8 cellular contexts compared by ENCODE assay signal in the genomic region with DNA sequence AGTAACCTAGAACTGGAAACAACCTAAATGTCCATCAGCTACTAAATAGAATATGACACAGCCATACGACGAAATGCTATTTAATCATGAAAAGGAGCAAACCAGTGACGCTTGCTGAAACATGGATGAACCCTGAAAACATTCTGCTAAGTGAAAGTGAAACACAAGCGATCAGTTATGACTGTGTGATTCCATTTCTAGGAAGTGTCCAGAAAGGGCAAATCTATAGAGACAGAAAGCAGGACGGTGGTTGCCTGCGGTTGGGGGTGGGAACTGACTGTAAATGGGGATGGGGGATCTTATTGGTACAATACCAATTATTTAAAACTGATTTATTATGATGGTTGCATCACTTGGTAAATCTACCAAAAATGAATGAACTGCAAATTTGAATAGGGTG.
A peak's percentile ranks its signal among the peaks of the same experiment; 100 is the strongest.
DNase-seq lines count a peak whose midpoint lies in the region; ATAC-seq and TF ChIP-seq lines count a peak whose summit lies in the region.

No MANE protein-coding gene starts in this region.

- H2AFZ ChIP-seq in trophoblast cell (ENCODE audit: insufficient read depth, low read length, poor library complexity), result no peak overlapping the region

- H3K18ac ChIP-seq in trophoblast cell (ENCODE audit: low read length), result no peak overlapping the region

- TF ChIP-seq CTCF in endodermal cell (conservative IDR thresholded peaks at IDR 0.05), result no peak

- no peak overlapping the region for H4K8ac ChIP-seq in trophoblast cell (ENCODE audit: low read depth, low read length)

- H3K4me1 ChIP-seq in trophoblast cell (ENCODE audit: control insufficient read depth in 1 of 2, insufficient read depth in 2 of 2, low read length in 2 of 2) (peaks cover 0 to 8% of the 10 kb centered on the region in 2 experiments), endodermal cell (ENCODE audit: control insufficient read depth, insufficient read depth, low read length) (no peaks in the 10 kb centered on the region)

- no peak overlapping the region for H3K27ac Mint-ChIP-seq in endodermal cell

- H3K27ac ChIP-seq in trophoblast cell (ENCODE audit: low read depth, low read length) (no peak overlapping the region), endodermal cell (ENCODE audit: low read depth, low read length) (no peak overlapping the region)

- no peak overlapping the region for H2BK12ac ChIP-seq in trophoblast cell (ENCODE audit: low read length)

- peak; percentile 87 for ATAC-seq in GM18517 (IDR thresholded peaks at IDR 0.05; ENCODE audit: unreplicated experiment)
- peak; percentile 76 for ATAC-seq in HG02798 (IDR thresholded peaks at IDR 0.05; ENCODE audit: poor library complexity, unreplicated experiment)

- H3K4ac ChIP-seq in trophoblast cell (ENCODE audit: low read depth, low read length), result no peak overlapping the region

- H2BK120ac ChIP-seq in trophoblast cell (ENCODE audit: insufficient read depth, low read length, poor library complexity), result no peak overlapping the region

- H4K91ac ChIP-seq in trophoblast cell (ENCODE audit: low read depth, low read length), result no peak overlapping the region

- peak in 3 of 5 experiments; percentile 35 to 84 (median 55) for DNase-seq in T-helper 2 cell
- peak in 1 of 2 donors; percentile 14 for DNase-seq in trophoblast cell
- no peak for DNase-seq in NCI-H2081 treated with DMSO at 0.1 percent for 48 hours (lab: John Stamatoyannopoulos, UW)
- no peak for DNase-seq in activated gamma-delta T cell (lab: John Stamatoyannopoulos, UW)
- no peak for DNase-seq in endodermal cell
- DNase-seq in NCI-H1694 (lab: John Stamatoyannopoulos, UW), result no peak

- H2BK5ac ChIP-seq in trophoblast cell (ENCODE audit: low read depth, low read length, poor library complexity), result no peak overlapping the region

- no CpG with 5 or more reads among the region's 6 CpGs for WGBS in trophoblast cell (ENCODE audit: extremely low coverage, insufficient coverage, insufficient read length)
- WGBS in endodermal cell (ENCODE audit: insufficient coverage in 1 of 2, insufficient read length in 1 of 2), 2 experiments, result 88% methylated on average over 4 to 6 of the region's 6 CpGs

- H3K27me3 Mint-ChIP-seq in endodermal cell (ENCODE audit: insufficient read depth), result no peaks in the 10 kb centered on the region

- H3K36me3 ChIP-seq in trophoblast cell (ENCODE audit: control insufficient read depth in 1 of 2, insufficient read depth in 2 of 2, low read length in 2 of 2) (no peaks in the 10 kb centered on the region), endodermal cell (ENCODE audit: control insufficient read depth, insufficient read depth, low read length) (no peaks in the 10 kb centered on the region)

- no peaks in the 10 kb centered on the region for H3K9me3 ChIP-seq in trophoblast cell (ENCODE audit: insufficient read depth, low read depth, low read length)
- no peaks in the 10 kb centered on the region for H3K9me3 ChIP-seq in endodermal cell (ENCODE audit: control insufficient read depth, low read length)

- peaks cover 2% of the 10 kb centered on the region for H3K79me1 ChIP-seq in trophoblast cell (ENCODE audit: low read length)

- peaks cover 5% of the 10 kb centered on the region for H3K4me1 Mint-ChIP-seq in endodermal cell

- H4K12ac ChIP-seq in trophoblast cell (ENCODE audit: low read depth, low read length), result no peak overlapping the region

- no peak overlapping the region for H3K4me3 ChIP-seq in trophoblast cell (ENCODE audit: low read depth, low read length)
- H3K4me3 ChIP-seq in endodermal cell (ENCODE audit: low read length), result no peak overlapping the region

- no peaks in the 10 kb centered on the region for H3K27me3 ChIP-seq in trophoblast cell (ENCODE audit: insufficient read depth, low read length)
- H3K27me3 ChIP-seq in endodermal cell (ENCODE audit: control insufficient read depth, insufficient read depth, low read length, poor library complexity, severe bottlenecking), result no peaks in the 10 kb centered on the region

- no peak overlapping the region for H3K4me2 ChIP-seq in trophoblast cell (ENCODE audit: low read length)

- no peak overlapping the region for H3K14ac ChIP-seq in trophoblast cell (ENCODE audit: low read length)

- no peaks in the 10 kb centered on the region for H3K9me3 Mint-ChIP-seq in endodermal cell

- no peak overlapping the region for H3K9ac ChIP-seq in trophoblast cell (ENCODE audit: low read length)
- H3K9ac ChIP-seq in endodermal cell (ENCODE audit: extremely low read depth, low read length, poor library complexity, severe bottlenecking), result no peak overlapping the region

- H3K36me3 Mint-ChIP-seq in endodermal cell (ENCODE audit: low read depth), result no peaks in the 10 kb centered on the region

- no peak overlapping the region for H3K23ac ChIP-seq in trophoblast cell (ENCODE audit: low read length)

- peak overlapping the region; percentile 29 for H2AK5ac ChIP-seq in trophoblast cell (ENCODE audit: low read length)

- H3K79me2 ChIP-seq in trophoblast cell (ENCODE audit: control insufficient read depth, insufficient read depth, low read length, poor library complexity), result no peaks in the 10 kb centered on the region

- no peak overlapping the region for H3K4me3 Mint-ChIP-seq in endodermal cell

Comparison
In these comparisons a context has a peak if more than half of its experiments do, and no peak if none do; other contexts are left out.
1. DNase-seq: peak in T-helper 2 cell (3 of 5); none in NCI-H2081 treated with DMSO at 0.1 percent for 48 hours (single experiment), activated gamma-delta T cell (single experiment), endodermal cell (single experiment) and NCI-H1694 (single experiment).